ENCODE assay signal across 8 cellular contexts in the genomic region with DNA sequence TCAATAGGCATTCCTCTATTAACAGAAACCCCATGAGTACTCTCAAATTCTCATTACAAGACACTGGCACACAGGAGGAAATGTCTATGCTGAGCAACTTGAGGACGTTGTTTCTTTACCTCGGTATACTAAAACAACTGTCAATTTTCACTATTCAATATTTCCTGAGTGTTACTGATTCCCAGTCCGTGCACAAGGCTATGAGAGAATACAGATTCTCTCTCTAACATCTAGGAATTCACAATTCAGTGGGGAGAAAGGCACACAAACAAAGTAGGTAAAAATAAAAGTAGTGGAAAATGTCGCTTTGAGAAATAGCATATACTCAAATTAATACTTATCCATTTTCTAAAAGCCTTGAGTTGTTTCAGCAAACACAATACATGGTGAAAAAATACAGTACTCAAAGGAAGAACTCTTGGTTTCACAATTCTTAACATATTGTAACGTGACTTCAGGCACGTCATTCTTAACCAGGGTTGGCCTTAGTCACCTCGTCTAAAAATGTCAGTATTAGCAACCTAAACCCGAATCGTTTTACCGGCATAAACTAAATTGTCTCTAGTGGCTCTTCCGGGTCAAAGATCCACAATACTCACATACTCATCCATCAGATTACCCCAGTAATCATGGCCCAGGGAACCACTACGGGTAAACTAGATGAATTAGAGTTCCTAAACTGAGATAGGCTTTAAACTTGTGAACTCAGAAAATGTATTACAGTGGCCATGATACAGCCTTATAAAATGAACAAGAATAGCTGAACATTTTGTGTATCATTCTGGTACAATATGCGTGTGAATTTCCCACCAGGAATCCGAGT. TPM values are rescaled to one million over a fixed set of nuclear protein-coding genes. Genes with fewer than 3 reads are reported as not detected.
DNase-seq lines count a peak whose midpoint lies in the region; FAIRE-seq and TF ChIP-seq lines count a peak whose summit lies in the region.

No MANE protein-coding gene starts in this region.

- H3K4me3 ChIP-seq in GM23248 (peak overlapping the region; percentile 84), ascending aorta (peak overlapping the region; percentile 84 to 87)

- WGBS in GM23248 (ENCODE audit: low coverage in 1 of 2, low lambda C conversion rate in 2 of 2, missing lambda C conversion rate in 2 of 2), 2 experiments, result 4% methylated on average over 14 of the region's 14 CpGs

- intact Hi-C loops in ascending aorta (cut with DNase I), result loop anchor here (5.0 to 10.0 kb wide), 4 partner anchors 71 to 1641 kb away; a partner anchor contains a TSS

- peak; percentile 69 for FAIRE-seq in islet of Langerhans (lab: Jason Lieb, UNC)

- H3K4me1 ChIP-seq in GM23248 (ENCODE audit: insufficient read depth) (peaks cover 18% of the 10 kb centered on the region; the same call in 1 of the 2 replicates), ascending aorta (peaks cover 0 to 7% of the 10 kb centered on the region in 2 donors)

- H3K27ac ChIP-seq in GM23248 (peak overlapping the region; percentile 87), ascending aorta (peak overlapping the region; percentile 96)

- in situ Hi-C loops in G401 (cut with HindIII; ENCODE audit: low sequenced_read_pairs) (no loop called here), GM23248 (cut with MboI) (no loop called here)

- H4K20me1 ChIP-seq in GM23248 (ENCODE audit: insufficient read depth), result no peaks in the 10 kb centered on the region

- no peaks in the 10 kb centered on the region for H3K9me3 ChIP-seq in GM23248 (ENCODE audit: low read depth)
- H3K9me3 ChIP-seq in ascending aorta, result no peaks in the 10 kb centered on the region

- DNase-seq in G401 (ENCODE audit: low spot score) (peak; percentile 39), GM23248 (peak; percentile 89), NCI-H69 (lab: John Stamatoyannopoulos, UW) (peak; percentile 10), ascending aorta (ENCODE audit: low spot score in 2 of 2) (no peak), NCI-H1694 treated with DMSO at 0.1 percent for 48 hours (lab: John Stamatoyannopoulos, UW) (no peak), iPS-NIHi7 (ENCODE audit: extremely low spot score) (no peak)
- peak; percentile 45 for DNase-seq in stimulated activated CD4-positive, alpha-beta T cell treated with anti-CD3 and anti-CD28 coated beads, Interleukin-4, amount 100 ng/mL, for 24 hours

- peaks cover 61% of the 10 kb centered on the region for H3K79me2 ChIP-seq in GM23248 (ENCODE audit: insufficient read depth)

- no peak for TF ChIP-seq CTCF in ascending aorta (IDR thresholded peaks at IDR 0.05)

- peaks cover 32% of the 10 kb centered on the region for H3F3A ChIP-seq in GM23248 (ENCODE audit: insufficient read depth)

- peak overlapping the region; percentile 88 for H3K9ac ChIP-seq in GM23248

- no peaks in the 10 kb centered on the region for H3K27me3 ChIP-seq in GM23248 (replicated peaks; ENCODE audit: insufficient read depth)
- H3K27me3 ChIP-seq in ascending aorta, result no peaks in the 10 kb centered on the region

- H3K36me3 ChIP-seq in GM23248 (ENCODE audit: low read depth), result no peaks in the 10 kb centered on the region
- no peaks in the 10 kb centered on the region for H3K36me3 ChIP-seq in ascending aorta

- peak overlapping the region; percentile 99 for H3K4me2 ChIP-seq in GM23248 (ENCODE audit: unreplicated experiment)

- no peaks in the 10 kb centered on the region for H3K9me2 ChIP-seq in GM23248 (ENCODE audit: insufficient read depth)

- peak overlapping the region; percentile 96 for H2AFZ ChIP-seq in GM23248

RNA-seq across cellular contexts. Expression of a gene that starts 1.5 kb away (rescaled TPM):
- 1.4 and 1.9 TPM in 2 replicates for total RNA-seq in G401 (2014; rRNA removed; shearing (Covaris generic))
- total RNA-seq in GM23248 (2014; rRNA removed; shearing (Covaris generic)), result 6.6 and 7.0 TPM in 2 replicates
- 3.0 and 3.6 TPM in 2 replicates for polyA plus RNA-seq in GM23248 (2016; fragmentation: Nextera tagmentation; extraction: Ambion mirVana)
- 2.8 TPM for total RNA-seq in ascending aorta

RNA-seq across cellular contexts. Expression of a gene that starts 2.7 kb away (rescaled TPM):
- total RNA-seq in G401 (2014; rRNA removed; shearing (Covaris generic)), result 39.6 and 44.6 TPM in 2 replicates
- total RNA-seq in GM23248 (2014; rRNA removed; shearing (Covaris generic)), result 9.0 and 40.4 TPM in 2 replicates
- 97.6 and 99.7 TPM in 2 replicates for polyA plus RNA-seq in GM23248 (2016; fragmentation: Nextera tagmentation; extraction: Ambion mirVana)
- total RNA-seq in ascending aorta, result 18.0 TPM

Comparison
In these comparisons a context has a peak if more than half of its experiments do, and no peak if none do; other contexts are left out.
1. DNase-seq: peak in G401 (single experiment), GM23248 (single experiment), NCI-H69 (single experiment) and stimulated activated CD4-positive, alpha-beta T cell treated with anti-CD3 and anti-CD28 coated beads, Interleukin-4, amount 100 ng/mL, for 24 hours (single experiment); none in ascending aorta (0 of 2), NCI-H1694 treated with DMSO at 0.1 percent for 48 hours (single experiment) and iPS-NIHi7 (single experiment).